In genomic region chr17:63696381-63696961, GRCh38 we compare ENCODE assay signal across 8 cellular contexts. TPM values are rescaled to one million over a fixed set of nuclear protein-coding genes. Genes with fewer than 3 reads are reported as not detected.
A peak's percentile ranks its signal among the peaks of the same experiment; 100 is the strongest.
DNase-seq lines count a peak whose midpoint lies in the region; ATAC-seq, FAIRE-seq and TF ChIP-seq lines count a peak whose summit lies in the region.

No MANE protein-coding gene starts in this region.

- no peak overlapping the region for H3K9ac ChIP-seq in muscle layer of colon (ENCODE audit: low read length)

- H3K9me3 ChIP-seq in muscle layer of colon (ENCODE audit: low read length): no peaks in the 10 kb centered on the region

- H3K27ac ChIP-seq in RWPE1: peak overlapping the region; percentile 62
- H3K27ac ChIP-seq in muscle layer of colon (ENCODE audit: low read depth, low read length): peak overlapping the region; percentile 12

- H3K4me1 ChIP-seq in muscle layer of colon (ENCODE audit: insufficient read depth, low read length): peaks cover 12% of the 10 kb centered on the region

- DNase-seq in AG10803 (ENCODE audit: low read depth) (peak; percentile 38), GM13977 (ENCODE audit: low spot score) (peak; percentile 59), RWPE1 (ENCODE audit: low spot score) (no peak), bronchial epithelial cell (ENCODE audit: low read depth) (peak; percentile 13), NCI-H2029 treated with DMSO at 0.1 percent for 48 hours (lab: John Stamatoyannopoulos, UW) (no peak)

- CTCF ChIA-PET in RWPE1 (lab: Yijun Ruan, JAX): interaction anchor here (1.3 kb wide), 1 partner anchor 12 kb away, joined by 4 read pairs; no protein-coding TSS in a partner anchor

- no peak overlapping the region for H3K4me3 ChIP-seq in AG10803 (ENCODE audit: low read length)
- no peak overlapping the region for H3K4me3 ChIP-seq in bronchial epithelial cell (ENCODE audit: low read depth, low read length)
- no peak overlapping the region for H3K4me3 ChIP-seq in muscle layer of colon (ENCODE audit: low read depth in 1 of 2, low read length in 2 of 2)

- TF ChIP-seq CTCF in AG10803 (conservative IDR thresholded peaks at IDR 0.05; ENCODE audit: low read length) (peak; percentile 42), GM13977 (IDR thresholded peaks at IDR 0.05; ENCODE audit: extremely low read depth, insufficient read depth, missing control alignments) (peak; percentile 43), RWPE1 (conservative IDR thresholded peaks at IDR 0.05; ENCODE audit: low read depth) (no peak), bronchial epithelial cell (IDR thresholded peaks at IDR 0.05; ENCODE audit: insufficient read depth, low read length, severe bottlenecking) (peak; percentile 31)

- FAIRE-seq in bronchial epithelial cell (lab: Jason Lieb, UNC): no peak

- POLR2A ChIA-PET in RWPE1 (lab: Yijun Ruan, JAX; ENCODE audit: low non-redundant PET): no interaction called here

- ATAC-seq in HG02588 (IDR thresholded peaks at IDR 0.05; ENCODE audit: unreplicated experiment) (no peak), GM19395 (IDR thresholded peaks at IDR 0.05; ENCODE audit: unreplicated experiment) (no peak)

- H3K27me3 ChIP-seq in bronchial epithelial cell (ENCODE audit: control insufficient read depth, insufficient read depth, low read length): no peaks in the 10 kb centered on the region
- no peaks in the 10 kb centered on the region for H3K27me3 ChIP-seq in muscle layer of colon (ENCODE audit: control insufficient read depth in 1 of 2, insufficient read depth in 2 of 2, low read length in 2 of 2)

- H3K36me3 ChIP-seq in bronchial epithelial cell (ENCODE audit: control insufficient read depth, insufficient read depth, low read length) (no peaks in the 10 kb centered on the region), muscle layer of colon (ENCODE audit: insufficient read depth, low read length) (peaks cover 28% of the 10 kb centered on the region)

- in situ Hi-C loops in GM13977 (cut with MboI; ENCODE audit: low pct_unique_long_range_greater_than_20kb, low sequenced_read_pairs, unreplicated experiment): no loop called here

RNA-seq across cellular contexts. Expression of gene LIMD2, which starts 3.5 kb away (rescaled TPM):
- total RNA-seq in bronchial epithelial cell: 0.53 and 0.90 TPM in 2 replicates

RNA-seq across cellular contexts. Expression of gene STRADA, which starts 45.1 kb away (rescaled TPM):
- 10.5 and 14.1 TPM in 2 replicates for total RNA-seq in bronchial epithelial cell

Comparison
In these comparisons a context has a peak if more than half of its experiments do, and no peak if none do; other contexts are left out.
1. DNase-seq: peak in AG10803 (single experiment), GM13977 (single experiment) and bronchial epithelial cell (single experiment); none in RWPE1 (single experiment) and NCI-H2029 treated with DMSO at 0.1 percent for 48 hours (single experiment).